In the genomic region with DNA sequence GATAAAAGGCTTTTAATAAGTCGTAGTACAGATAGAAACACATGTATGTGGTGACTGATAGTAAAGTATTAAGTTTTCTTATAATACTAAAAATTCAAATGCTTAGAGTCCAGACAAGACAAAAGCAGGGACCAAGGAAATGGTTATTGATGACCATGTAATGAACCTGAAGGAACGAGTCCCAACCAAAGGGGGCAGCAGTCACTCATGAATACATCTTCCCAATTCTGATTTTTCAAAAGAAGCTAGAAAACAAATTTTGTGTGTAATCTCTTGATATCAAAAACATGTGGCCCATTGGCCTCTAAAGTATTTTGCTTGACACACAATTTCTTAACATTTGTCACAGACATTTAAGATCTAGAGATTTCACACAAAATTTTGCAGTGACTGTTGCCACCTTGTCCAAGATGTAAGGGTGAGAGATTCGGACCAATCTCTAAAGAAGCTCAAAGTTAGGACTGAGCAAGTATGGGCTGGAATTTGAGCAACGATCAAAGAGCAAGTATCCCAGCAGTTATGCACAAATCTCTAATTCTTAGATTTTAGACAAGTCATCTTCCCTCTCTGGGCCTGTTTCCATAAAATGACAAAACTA, we compare ENCODE assay signal across 9 cellular contexts.
DNase-seq lines count a peak whose midpoint lies in the region; ATAC-seq and TF ChIP-seq lines count a peak whose summit lies in the region.
"Had no signal": no experiment of that assay in that cellular context is flagged by ENCODE, and none has a peak within 500 bp of the region (broad histone marks: within the 10 kb centered on the region; RNA-seq: fewer than 3 reads in every experiment).

No MANE protein-coding gene starts in this region.

- H3K27me3 Mint-ChIP-seq in naive B cell = no peaks in the 10 kb centered on the region
- H3K27me3 Mint-ChIP-seq: dendritic cell treated with granulocyte-macrophage colony-stimulating factor and Interleukin-4, amounts not matched to agents 40 ng/mL and 50 ng/mL, for 4 days had no signal

- no peak overlapping the region for H3K27ac ChIP-seq in colonic mucosa

- H3K9ac ChIP-seq in colonic mucosa (ENCODE audit: low read depth in 2 of 2, low read length in 2 of 2) = no peak overlapping the region

- no peak overlapping the region for H3K4me3 ChIP-seq in colonic mucosa

- H3K27me3 ChIP-seq in colonic mucosa = no peaks in the 10 kb centered on the region

- H3K9me3 Mint-ChIP-seq in naive B cell = no peaks in the 10 kb centered on the region
- H3K9me3 Mint-ChIP-seq: dendritic cell treated with granulocyte-macrophage colony-stimulating factor and Interleukin-4, amounts not matched to agents 40 ng/mL and 50 ng/mL, for 4 days had no signal

- CTCF ChIA-PET in GM10248 (lab: Yijun Ruan, JAX) = interaction anchor here (0.7 to 5.3 kb wide), 29 partner anchors 8 to 1295 kb away, joined by 3 to 70 read pairs (median 3); partner anchors contain the start of genes ARL15 and SNX18

- peak; percentile 71 for TF ChIP-seq CTCF in GM10248 (IDR thresholded peaks at IDR 0.05; ENCODE audit: control extremely low read depth, extremely low read depth, low read depth, missing control alignments)
- peak; percentile 53 for TF ChIP-seq CTCF in colonic mucosa (IDR thresholded peaks at IDR 0.05)

- H3K9me3 ChIP-seq in colonic mucosa = no peaks in the 10 kb centered on the region

- H3K4me3 Mint-ChIP-seq in naive B cell = no peak overlapping the region
- H3K4me3 Mint-ChIP-seq: dendritic cell treated with granulocyte-macrophage colony-stimulating factor and Interleukin-4, amounts not matched to agents 40 ng/mL and 50 ng/mL, for 4 days had no signal

- no peaks in the 10 kb centered on the region for H3K36me3 ChIP-seq in colonic mucosa

- H3K36me3 Mint-ChIP-seq in naive B cell = peaks cover 0 to 6% of the 10 kb centered on the region in 2 donors

- H3K4me1 Mint-ChIP-seq in naive B cell = peaks cover 7 to 11% (median 9%) of the 10 kb centered on the region in 3 donors

- no peaks in the 10 kb centered on the region for H3K4me1 ChIP-seq in colonic mucosa

- intact Hi-C loops in colonic mucosa (cut with DNase I) = loop anchor here (5.0 kb wide), 2 partner anchors 179 to 249 kb away; no protein-coding TSS in a partner anchor

- DNase-seq in AG08395 (ENCODE audit: low spot score) (peak; percentile 58), GM10248 (ENCODE audit: extremely low spot score) (peak; percentile 27), RPMI7951 (ENCODE audit: low read depth) (peak; percentile 20), colonic mucosa (no peak), naive B cell (peak; percentile 11)

- H3K27ac Mint-ChIP-seq in naive B cell = no peak overlapping the region
- H3K27ac Mint-ChIP-seq: dendritic cell treated with granulocyte-macrophage colony-stimulating factor and Interleukin-4, amounts not matched to agents 40 ng/mL and 50 ng/mL, for 4 days had no signal

- POLR2A ChIA-PET in GM10248 (lab: Yijun Ruan, JAX) = interaction anchor here (1.2 kb wide), 1 partner anchor 67 kb away, joined by 3 read pairs; the partner anchor contains the start of gene ARL15

- ATAC-seq in HG03342 (IDR thresholded peaks at IDR 0.05; ENCODE audit: unreplicated experiment) = peak; percentile 70
- no peak for ATAC-seq in naive B cell (ENCODE audit: low read depth in 2 of 2)
- no peak for ATAC-seq in GM21360 (IDR thresholded peaks at IDR 0.05; ENCODE audit: unreplicated experiment)
- ATAC-seq in HG02571 (IDR thresholded peaks at IDR 0.05; ENCODE audit: unreplicated experiment) = no peak
